Comparison of ENCODE assay signal across 12 cellular contexts in the genomic region with DNA sequence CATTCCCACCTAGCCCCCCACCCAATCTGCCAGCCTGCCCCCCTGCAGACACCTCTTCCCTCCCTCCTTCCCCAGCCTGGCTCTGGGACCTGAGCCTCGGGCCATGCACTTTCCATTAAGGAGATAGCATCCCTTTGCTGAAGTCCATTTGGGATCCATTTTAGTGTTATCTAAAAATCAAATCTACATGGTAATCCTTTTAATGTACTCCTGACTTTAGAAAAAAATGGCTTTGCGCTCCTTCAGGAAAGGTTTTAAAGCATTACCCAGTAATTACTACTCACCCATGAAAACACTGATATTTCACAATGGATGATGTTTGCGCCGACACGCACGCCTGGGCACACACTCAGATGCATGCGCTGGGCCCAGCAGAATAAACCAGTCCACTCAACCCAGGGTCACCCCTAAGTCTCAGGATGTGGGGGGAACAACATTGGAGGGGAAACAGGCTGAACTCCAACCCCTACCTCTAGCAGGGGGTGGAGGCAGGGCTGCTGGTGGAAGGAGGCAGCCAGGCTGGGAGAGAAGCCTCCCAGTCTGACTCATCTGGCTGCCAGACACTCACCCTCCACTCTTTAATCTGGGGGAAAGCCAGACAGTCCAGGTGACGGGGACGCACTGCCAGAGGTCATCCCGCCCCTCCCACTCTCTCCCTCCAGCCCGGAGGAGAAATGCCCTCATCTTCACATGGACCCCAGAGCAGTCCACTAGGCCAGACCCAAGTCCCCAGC. TPM values are rescaled to one million over a fixed set of nuclear protein-coding genes. Genes with fewer than 3 reads are reported as not detected.
DNase-seq lines count a peak whose midpoint lies in the region; ATAC-seq and TF ChIP-seq lines count a peak whose summit lies in the region.
"Had no signal": no experiment of that assay in that cellular context is flagged by ENCODE, and none has a peak within 500 bp of the region (broad histone marks: within the 10 kb centered on the region; RNA-seq: fewer than 3 reads in every experiment).

No MANE protein-coding gene starts in this region.

- WGBS in mammary epithelial cell (ENCODE audit: low coverage, missing lambda C conversion rate) = 58% methylated on average over 11 of the region's 11 CpGs

- intact Hi-C loops in mammary epithelial cell (cut with micrococcal nuclease) = no loop called here
- intact Hi-C loops in CD4-positive, alpha-beta memory T cell (cut with micrococcal nuclease) = no loop called here
- intact Hi-C loops in CD8-positive, alpha-beta T cell (cut with DNase I, micrococcal nuclease) = no loop called here

- H3K27ac ChIP-seq in mammary epithelial cell (ENCODE audit: insufficient read depth, low read depth, low read length) = no peak overlapping the region
- no peak overlapping the region for H3K27ac ChIP-seq in CD4-positive, alpha-beta memory T cell (ENCODE audit: low read depth, low read length)
- H3K27ac ChIP-seq in CD8-positive, alpha-beta T cell (ENCODE audit: low read depth, low read length) = no peak overlapping the region
- H3K27ac ChIP-seq: testis had no signal

- no peak overlapping the region for H3K4me3 ChIP-seq in mammary epithelial cell (replicated peaks in 1 of 3; ENCODE audit: insufficient read depth in 1 of 3, low read depth in 2 of 3, low read length in 3 of 3)
- H3K4me3 ChIP-seq in CD4-positive, alpha-beta memory T cell (ENCODE audit: low read length in 2 of 2) = no peak overlapping the region
- H3K4me3 ChIP-seq in CD8-positive, alpha-beta T cell (ENCODE audit: low read depth, low read length) = no peak overlapping the region
- H3K4me3 ChIP-seq: testis had no signal

- DNase-seq in EH (ENCODE audit: low read depth) = peak; percentile 42
- peak; percentile 41 for DNase-seq in NCI-H2196 (lab: John Stamatoyannopoulos, UW; ENCODE audit: unreplicated experiment)
- DNase-seq in mammary epithelial cell = peak; percentile 54
- no peak for DNase-seq in CD4-positive, alpha-beta memory T cell
- DNase-seq in CD8-positive, alpha-beta T cell = no peak
- DNase-seq in NCI-H2081 (lab: John Stamatoyannopoulos, UW) = no peak
- DNase-seq: hippocampal formation had no signal

- H3K4me1 Mint-ChIP-seq in nephron = peaks cover 40% of the 10 kb centered on the region
- peaks cover 4 to 12% (median 9%) of the 10 kb centered on the region in 4 donors for H3K4me1 Mint-ChIP-seq in CD4-positive, alpha-beta memory T cell
- H3K4me1 Mint-ChIP-seq in CD8-positive, alpha-beta T cell (ENCODE audit: low read depth) = peaks cover 4% of the 10 kb centered on the region
- no peaks in the 10 kb centered on the region for H3K4me1 Mint-ChIP-seq in activated T-helper 17 cell treated with anti-CD3 and anti-CD28 coated beads, Interleukin-2, amount 50 U/mL, for 72 hours

- CTCF ChIA-PET in mammary epithelial cell (lab: Charles Lee; ENCODE audit: low non-redundant PET) = no interaction called here
- CTCF ChIA-PET in CD4-positive, alpha-beta memory T cell (lab: Charles Lee; ENCODE audit: partially characterized antibody) = interaction anchor here (1.2 kb wide), 1 partner anchor 10 kb away, joined by 3 read pairs; no protein-coding TSS in a partner anchor
- CTCF ChIA-PET in CD8-positive, alpha-beta T cell (lab: Charles Lee) = no interaction called here

- ATAC-seq in CD8-positive, alpha-beta T cell = no peak
- no peak for ATAC-seq in activated T-helper 17 cell treated with anti-CD3 and anti-CD28 coated beads, Interleukin-2, amount 50 U/mL, for 72 hours (replicated peaks)
- ATAC-seq: activated CD4-positive, CD25-positive, alpha-beta regulatory T cell treated with anti-CD3 and anti-CD28 coated beads, Interleukin-2, amount 50 U/mL, for 24 hours; natural killer cell treated with Interleukin-12 subunit alpha and Interleukin-12 subunit beta and Interleukin-15 and Interleukin-18, amount 100 ng/mL, for 72 hours had no signal

- no peaks in the 10 kb centered on the region for H3K36me3 Mint-ChIP-seq in nephron (ENCODE audit: low read depth)
- no peaks in the 10 kb centered on the region for H3K36me3 Mint-ChIP-seq in CD4-positive, alpha-beta memory T cell
- H3K36me3 Mint-ChIP-seq in CD8-positive, alpha-beta T cell = no peaks in the 10 kb centered on the region
- no peaks in the 10 kb centered on the region for H3K36me3 Mint-ChIP-seq in activated T-helper 17 cell treated with anti-CD3 and anti-CD28 coated beads, Interleukin-2, amount 50 U/mL, for 72 hours (ENCODE audit: low read depth)
- H3K36me3 Mint-ChIP-seq: natural killer cell treated with Interleukin-12 subunit alpha and Interleukin-12 subunit beta and Interleukin-15 and Interleukin-18, amount 100 ng/mL, for 72 hours had no signal

- no TSS peak for BruUV-seq in mammary epithelial cell (replicated peaks; lab: Mats Ljungman, UMichigan)

- H3K9ac ChIP-seq in mammary epithelial cell (ENCODE audit: insufficient read depth, low read length) = no peak overlapping the region

- H3K9me3 ChIP-seq in mammary epithelial cell (replicated peaks; ENCODE audit: insufficient read depth, low read length) = no peaks in the 10 kb centered on the region
- no peaks in the 10 kb centered on the region for H3K9me3 ChIP-seq in CD4-positive, alpha-beta memory T cell (ENCODE audit: control insufficient read depth in 1 of 2, low read length in 2 of 2)
- H3K9me3 ChIP-seq in CD8-positive, alpha-beta T cell (ENCODE audit: low read length) = no peaks in the 10 kb centered on the region
- H3K9me3 ChIP-seq: testis had no signal

- peak overlapping the region in 2 of 3 experiments; percentile 41 to 76 for H3K27ac Mint-ChIP-seq in nephron
- H3K27ac Mint-ChIP-seq in CD4-positive, alpha-beta memory T cell = no peak overlapping the region
- no peak overlapping the region for H3K27ac Mint-ChIP-seq in CD8-positive, alpha-beta T cell
- H3K27ac Mint-ChIP-seq in activated T-helper 17 cell treated with anti-CD3 and anti-CD28 coated beads, Interleukin-2, amount 50 U/mL, for 72 hours = no peak overlapping the region
- H3K27ac Mint-ChIP-seq: natural killer cell treated with Interleukin-12 subunit alpha and Interleukin-12 subunit beta and Interleukin-15 and Interleukin-18, amount 100 ng/mL, for 72 hours had no signal

- no peaks in the 10 kb centered on the region for H4K20me1 ChIP-seq in mammary epithelial cell (ENCODE audit: insufficient read depth, low read length)

- in situ Hi-C loops in mammary epithelial cell (cut with MboI; ENCODE audit: low sequenced_read_pairs in 2 of 2) = loop anchor here in 1 of 2 donors (25.0 kb wide), 1 partner anchor 453 kb away; the partner anchor contains the start of genes RPL27A and TRIM66

- no peaks in the 10 kb centered on the region for H3K27me3 ChIP-seq in mammary epithelial cell (ENCODE audit: insufficient read depth, low read length)
- H3K27me3 ChIP-seq in CD4-positive, alpha-beta memory T cell (ENCODE audit: insufficient read depth, low read length) = no peaks in the 10 kb centered on the region
- H3K27me3 ChIP-seq in CD8-positive, alpha-beta T cell (ENCODE audit: insufficient read depth, low read length) = no peaks in the 10 kb centered on the region
- H3K27me3 ChIP-seq: testis had no signal

- no peaks in the 10 kb centered on the region for H3K79me2 ChIP-seq in mammary epithelial cell (ENCODE audit: insufficient read depth, low read length)

- dilution Hi-C loops in mammary epithelial cell (cut with HindIII; ENCODE audit: low sequenced_read_pairs) = no loop called here

- no peaks in the 10 kb centered on the region for H3K36me3 ChIP-seq in mammary epithelial cell (ENCODE audit: insufficient read depth, low read length)
- H3K36me3 ChIP-seq in CD4-positive, alpha-beta memory T cell (ENCODE audit: insufficient read depth, low read length) = no peaks in the 10 kb centered on the region
- H3K36me3 ChIP-seq in CD8-positive, alpha-beta T cell (ENCODE audit: insufficient read depth, low read length) = no peaks in the 10 kb centered on the region

- H3K27me3 Mint-ChIP-seq in nephron (ENCODE audit: low read depth) = peaks cover 17% of the 10 kb centered on the region
- no peaks in the 10 kb centered on the region for H3K27me3 Mint-ChIP-seq in CD4-positive, alpha-beta memory T cell
- no peaks in the 10 kb centered on the region for H3K27me3 Mint-ChIP-seq in CD8-positive, alpha-beta T cell (ENCODE audit: low read depth)
- no peaks in the 10 kb centered on the region for H3K27me3 Mint-ChIP-seq in activated T-helper 17 cell treated with anti-CD3 and anti-CD28 coated beads, Interleukin-2, amount 50 U/mL, for 72 hours

- no peak overlapping the region for H3K4me3 Mint-ChIP-seq in nephron
- no peak overlapping the region for H3K4me3 Mint-ChIP-seq in CD4-positive, alpha-beta memory T cell
- H3K4me3 Mint-ChIP-seq in CD8-positive, alpha-beta T cell = no peak overlapping the region
- no peak overlapping the region for H3K4me3 Mint-ChIP-seq in activated T-helper 17 cell treated with anti-CD3 and anti-CD28 coated beads, Interleukin-2, amount 50 U/mL, for 72 hours
- H3K4me3 Mint-ChIP-seq: natural killer cell treated with Interleukin-12 subunit alpha and Interleukin-12 subunit beta and Interleukin-15 and Interleukin-18, amount 100 ng/mL, for 72 hours had no signal

- TF ChIP-seq CTCF in mammary epithelial cell (conservative IDR thresholded peaks at IDR 0.05 in 1 of 2, IDR thresholded peaks at IDR 0.05 in 1 of 2; ENCODE audit: extremely low read depth in 1 of 2, insufficient read depth in 1 of 2, low read depth in 1 of 2, low read length in 2 of 2) (no peak), nephron (IDR thresholded peaks at IDR 0.05; ENCODE audit: unreplicated experiment in 3 of 3) (no peak)
- no peak for TF ChIP-seq CTCF in CD8-positive, alpha-beta T cell (IDR thresholded peaks at IDR 0.05)

- H3K4me1 ChIP-seq in mammary epithelial cell (ENCODE audit: insufficient read depth, low read length) = peaks cover 25% of the 10 kb centered on the region
- no peaks in the 10 kb centered on the region for H3K4me1 ChIP-seq in CD4-positive, alpha-beta memory T cell (ENCODE audit: insufficient read depth, low read length)
- H3K4me1 ChIP-seq in CD8-positive, alpha-beta T cell (ENCODE audit: insufficient read depth, low read length) = no peaks in the 10 kb centered on the region

- POLR2A ChIA-PET in CD4-positive, alpha-beta memory T cell (lab: Charles Lee; ENCODE audit: partially characterized antibody) = no interaction called here
- POLR2A ChIA-PET in CD8-positive, alpha-beta T cell (lab: Charles Lee) = no interaction called here

- no peak overlapping the region for H2AFZ ChIP-seq in mammary epithelial cell (ENCODE audit: low read depth, low read length)

- no peaks in the 10 kb centered on the region for H3K9me3 Mint-ChIP-seq in nephron
- H3K9me3 Mint-ChIP-seq in CD4-positive, alpha-beta memory T cell = no peaks in the 10 kb centered on the region
- H3K9me3 Mint-ChIP-seq in CD8-positive, alpha-beta T cell = no peaks in the 10 kb centered on the region
- no peaks in the 10 kb centered on the region for H3K9me3 Mint-ChIP-seq in activated T-helper 17 cell treated with anti-CD3 and anti-CD28 coated beads, Interleukin-2, amount 50 U/mL, for 72 hours
- H3K9me3 Mint-ChIP-seq: natural killer cell treated with Interleukin-12 subunit alpha and Interleukin-12 subunit beta and Interleukin-15 and Interleukin-18, amount 100 ng/mL, for 72 hours had no signal

- H3K4me2 ChIP-seq in mammary epithelial cell (ENCODE audit: insufficient read depth, low read depth, low read length) = no peak overlapping the region

RNA-seq across cellular contexts. Expression of gene LMO1, which starts 29.8 kb away (rescaled TPM):
- total RNA-seq in mammary epithelial cell = under 1 TPM; 0.17 to 0.54 TPM
- not detected for polyA plus RNA-seq in mammary epithelial cell
- not detected for polyA minus RNA-seq in mammary epithelial cell
- total RNA-seq in CD4-positive, alpha-beta memory T cell = not detected
- polyA plus RNA-seq in CD4-positive, alpha-beta memory T cell = not detected
- total RNA-seq in CD8-positive, alpha-beta T cell = not detected
- total RNA-seq in activated T-helper 17 cell treated with anti-CD3 and anti-CD28 coated beads, Interleukin-2, amount 50 U/mL, for 72 hours = not detected
- total RNA-seq: natural killer cell treated with Interleukin-12 subunit alpha and Interleukin-12 subunit beta and Interleukin-15 and Interleukin-18, amount 100 ng/mL, for 72 hours had no signal

Comparison
In these comparisons a context has a peak if more than half of its experiments do, and no peak if none do; other contexts are left out.
1. DNase-seq: peak in EH (single experiment), NCI-H2196 (single experiment) and mammary epithelial cell (single experiment); none in CD4-positive, alpha-beta memory T cell (0 of 5), CD8-positive, alpha-beta T cell (0 of 7) and NCI-H2081 (0 of 2).
2. H3K27ac Mint-ChIP-seq: peak in nephron (2 of 3); none in CD4-positive, alpha-beta memory T cell (0 of 7), CD8-positive, alpha-beta T cell (single experiment) and activated T-helper 17 cell treated with anti-CD3 and anti-CD28 coated beads, Interleukin-2, amount 50 U/mL, for 72 hours (single experiment).